Comparison of ENCODE assay signal across 16 cellular contexts in genomic region chr3:129970603-129971002, GRCh38. TPM values are rescaled to one million over a fixed set of nuclear protein-coding genes. Genes with fewer than 3 reads are reported as not detected.
DNase-seq lines count a peak whose midpoint lies in the region; ATAC-seq, FAIRE-seq and TF ChIP-seq lines count a peak whose summit lies in the region.
"Had no signal": no experiment of that assay in that cellular context is flagged by ENCODE, and none has a peak within 500 bp of the region (broad histone marks: within the 10 kb centered on the region; RNA-seq: fewer than 3 reads in every experiment).

No MANE protein-coding gene starts in this region.

- no peak for TF ChIP-seq CTCF in HEK293 (tag by site-specific recombination; IDR thresholded peaks at IDR 0.05)
- TF ChIP-seq CTCF in H1 (IDR thresholded peaks at IDR 0.05; ENCODE audit: control extremely low read depth in 1 of 3, insufficient read depth in 1 of 3, low read depth in 1 of 3, low read length in 3 of 3): no peak
- no peak for TF ChIP-seq CTCF in nephron progenitor cell (IDR thresholded peaks at IDR 0.05)
- no peak for TF ChIP-seq CTCF in heart right ventricle (IDR thresholded peaks at IDR 0.05)

- H3K4me1 ChIP-seq in HEK293 (ENCODE audit: control insufficient read depth, insufficient read depth, low read length) (no peaks in the 10 kb centered on the region), NT2/D1 (ENCODE audit: insufficient read depth, insufficient read length) (peaks cover 12% of the 10 kb centered on the region), H1 (replicated peaks in 1 of 4; ENCODE audit: control insufficient read depth in 3 of 4, insufficient read depth in 4 of 4, low read length in 3 of 4) (peaks cover 0 to 20% (median 11%) of the 10 kb centered on the region in 4 experiments; a peak in 5 of 7 replicates), mesendoderm (ENCODE audit: control insufficient read depth, low read depth, low read length) (no peaks in the 10 kb centered on the region), heart right ventricle (peaks cover 4 to 14% (median 13%) of the 10 kb centered on the region in 9 donors)

- no peak for TF ChIP-seq EP300 in H1 (IDR thresholded peaks at IDR 0.05; ENCODE audit: borderline replicate concordance in 1 of 2, low read depth in 2 of 2, low read length in 2 of 2)

- 28% methylated on average over 3 of the region's 3 CpGs; no CpG with 5 or more reads in 1 of the 2 experiments for WGBS in H1 (ENCODE audit: extremely low coverage in 1 of 2, insufficient coverage in 1 of 2, insufficient read length in 1 of 2, insufficient replicate concordance in 2 of 2, low coverage in 1 of 2, low lambda C conversion rate in 2 of 2, missing lambda C conversion rate in 1 of 2), 2 experiments
- 100% methylated on average over 1 of the region's 3 CpGs for WGBS in mesendoderm (ENCODE audit: extremely low coverage, insufficient coverage, low lambda C conversion rate)
- 88 to 89% methylated on average over 3 of the region's 3 CpGs for WGBS in heart right ventricle, 2 donors

- H3K56ac ChIP-seq in H1 (replicated peaks; ENCODE audit: insufficient read length, low read depth, low read length) (no peak overlapping the region), mesendoderm (ENCODE audit: low read length) (no peak overlapping the region)

- H3K9ac ChIP-seq in NT2/D1 (ENCODE audit: insufficient read length, low read depth) (peak overlapping the region; percentile 44), H1 (replicated peaks in 1 of 4; ENCODE audit: extremely low read depth in 1 of 4, low read depth in 3 of 4, low read length in 3 of 4) (no peak overlapping the region), mesendoderm (ENCODE audit: low read length) (no peak overlapping the region)
- H3K9ac ChIP-seq: BLaER1 treated with 17β-estradiol and CSF1 and Interleukin-3, amounts not matched to agents 10 nM and 100 nM had no signal

- no peak overlapping the region for H4K8ac ChIP-seq in H1 (ENCODE audit: extremely low read depth, insufficient read depth, low read length)
- H4K8ac ChIP-seq in mesendoderm (ENCODE audit: low read depth, low read length): no peak overlapping the region

- POLR2A ChIA-PET in HEK293 (lab: Yijun Ruan, JAX): no interaction called here
- POLR2A ChIA-PET in H1 (lab: Charles Lee; ENCODE audit: partially characterized antibody): interaction anchor here (1.4 kb wide), 1 partner anchor 16 kb away, joined by 6 read pairs; no protein-coding TSS in a partner anchor

- no peak overlapping the region for H2BK20ac ChIP-seq in H1 (ENCODE audit: low read length)

- H3K23ac ChIP-seq in H1 (ENCODE audit: insufficient read length) (no peak overlapping the region), mesendoderm (ENCODE audit: low read length) (no peak overlapping the region)

- H4K91ac ChIP-seq in H1 (replicated peaks; ENCODE audit: insufficient read length, low read length): no peak overlapping the region

- H2BK120ac ChIP-seq in H1 (replicated peaks; ENCODE audit: low read depth, low read length): no peak overlapping the region
- H2BK120ac ChIP-seq in mesendoderm (ENCODE audit: low read depth, low read length): no peak overlapping the region

- H3K4ac ChIP-seq in H1 (replicated peaks; ENCODE audit: insufficient read length, low read depth, low read length) (no peak overlapping the region), mesendoderm (ENCODE audit: low read depth, low read length) (no peak overlapping the region)

- peak overlapping the region; percentile 57 for H3K4me3 Mint-ChIP-seq in nephron progenitor cell
- H3K4me3 Mint-ChIP-seq: CD4-positive, alpha-beta memory T cell had no signal

- H3K27me3 ChIP-seq in NT2/D1 (ENCODE audit: insufficient read depth, insufficient read length) (peaks cover 56% of the 10 kb centered on the region), H1 (replicated peaks in 1 of 4; ENCODE audit: control insufficient read depth in 3 of 4, extremely low read depth in 1 of 4, insufficient read depth in 3 of 4, low read length in 3 of 4) (peaks cover 54 to 96% (median 90%) of the 10 kb centered on the region in 4 experiments), mesendoderm (ENCODE audit: insufficient read depth, low read length, poor library complexity) (peaks cover 32% of the 10 kb centered on the region), heart right ventricle (peaks cover 9 to 33% (median 26%) of the 10 kb centered on the region in 7 donors)

- no peak overlapping the region for H3K27ac ChIP-seq in HEK293 (ENCODE audit: extremely low read depth, low read depth, low read length)
- no peak overlapping the region for H3K27ac ChIP-seq in H1 (ENCODE audit: low read depth, low read length)
- no peak overlapping the region for H3K27ac ChIP-seq in mesendoderm (ENCODE audit: low read depth, low read length)
- no peak overlapping the region for H3K27ac ChIP-seq in heart right ventricle
- H3K27ac ChIP-seq: BLaER1 treated with 17β-estradiol and CSF1 and Interleukin-3, amounts not matched to agents 10 nM and 100 nM had no signal

- peak overlapping the region; percentile 24 for H3K27ac Mint-ChIP-seq in nephron progenitor cell

- no peak overlapping the region for H3K4me3 ChIP-seq in HEK293 (ENCODE audit: low read depth, low read length)
- no peak overlapping the region for H3K4me3 ChIP-seq in NT2/D1 (ENCODE audit: insufficient read length, low read depth)
- peak overlapping the region in 1 of 4 experiments; percentile 42; a peak in 1 of 8 replicates for H3K4me3 ChIP-seq in H1 (ENCODE audit: extremely low read depth in 1 of 4, insufficient read depth in 2 of 4, low read depth in 3 of 4, low read length in 4 of 4)
- H3K4me3 ChIP-seq in mesendoderm (ENCODE audit: low read length): no peak overlapping the region
- H3K4me3 ChIP-seq in heart right ventricle: no peak overlapping the region
- H3K4me3 ChIP-seq: BLaER1 treated with 17β-estradiol and CSF1 and Interleukin-3, amounts not matched to agents 10 nM and 100 nM had no signal

- no peaks in the 10 kb centered on the region for H3K36me3 Mint-ChIP-seq in nephron progenitor cell (ENCODE audit: low read depth)
- H3K36me3 Mint-ChIP-seq: CD4-positive, alpha-beta memory T cell had no signal

- peaks cover 46% of the 10 kb centered on the region for H3K27me3 Mint-ChIP-seq in nephron progenitor cell (ENCODE audit: low read depth, poor library complexity)

- H3K9me3 ChIP-seq in HEK293 (ENCODE audit: control insufficient read depth, insufficient read depth, low read depth, low read length): no peaks in the 10 kb centered on the region
- H3K9me3 ChIP-seq in NT2/D1 (ENCODE audit: insufficient read depth, low read length): no peaks in the 10 kb centered on the region
- no peaks in the 10 kb centered on the region for H3K9me3 ChIP-seq in H1 (ENCODE audit: insufficient read depth in 2 of 2, low read depth in 1 of 2, low read length in 1 of 2)
- H3K9me3 ChIP-seq in heart right ventricle: no peaks in the 10 kb centered on the region
- H3K9me3 ChIP-seq: BLaER1 treated with 17β-estradiol and CSF1 and Interleukin-3, amounts not matched to agents 10 nM and 100 nM had no signal

- peaks cover 66% of the 10 kb centered on the region for H3K4me1 Mint-ChIP-seq in nephron progenitor cell

- H3K4me2 ChIP-seq in H1 (ENCODE audit: insufficient read depth in 1 of 2, low read depth in 2 of 2, low read length in 2 of 2): peak overlapping the region; percentile 49 to 61; a peak in 2 of 4 replicates
- no peak overlapping the region for H3K4me2 ChIP-seq in mesendoderm (ENCODE audit: low read length)
- H3K4me2 ChIP-seq: BLaER1 treated with 17β-estradiol and CSF1 and Interleukin-3, amounts not matched to agents 10 nM and 100 nM had no signal

- H2BK15ac ChIP-seq in H1 (ENCODE audit: low read length) (no peak overlapping the region), mesendoderm (replicated peaks; ENCODE audit: low read depth) (no peak overlapping the region)

- DNase-seq in NT2/D1 (ENCODE audit: low read depth, low spot score): no peak
- DNase-seq in H1 (ENCODE audit: low read depth in 1 of 2, low spot score in 2 of 2): no peak
- no peak for DNase-seq in nephron progenitor cell
- no peak for DNase-seq in mesendoderm
- DNase-seq in heart right ventricle: no peak
- DNase-seq: ACHN; CD4-positive, alpha-beta memory T cell; DMS79; KBM-7 had no signal

- H2AK5ac ChIP-seq in H1 (ENCODE audit: low read depth, low read length) (no peak overlapping the region), mesendoderm (ENCODE audit: low read length) (no peak overlapping the region)

- no peaks in the 10 kb centered on the region for H3K9me3 Mint-ChIP-seq in nephron progenitor cell
- H3K9me3 Mint-ChIP-seq: CD4-positive, alpha-beta memory T cell had no signal

- H3K23me2 ChIP-seq in H1 (ENCODE audit: low read depth, low read length): peaks cover 7% of the 10 kb centered on the region; the same call in 1 of the 2 replicates

- H4K5ac ChIP-seq in H1 (ENCODE audit: insufficient read length, low read depth, low read length) (no peak overlapping the region), mesendoderm (ENCODE audit: low read length) (no peak overlapping the region)

- no peak overlapping the region for H2AFZ ChIP-seq in H1 (ENCODE audit: low read length)

- CTCF ChIA-PET in HEK293 (lab: Yijun Ruan, JAX): interaction anchor here (0.7 kb wide), 1 partner anchor 502 kb away, joined by 3 read pairs; no protein-coding TSS in a partner anchor
- CTCF ChIA-PET in H1 (lab: Charles Lee; ENCODE audit: partially characterized antibody): interaction anchor here (0.6 to 1.7 kb wide), 7 partner anchors 8 to 33 kb away, joined by 3 to 4 read pairs (median 3); no protein-coding TSS in a partner anchor

- no peak overlapping the region for H3K14ac ChIP-seq in H1 (ENCODE audit: insufficient read length)

- FAIRE-seq in H1 (lab: Jason Lieb, UNC): no peak
- FAIRE-seq: GM12891 had no signal

- intact Hi-C loops in heart right ventricle (cut with DNase I): no loop called here

- H4K20me1 ChIP-seq in H1 (replicated peaks in 1 of 2; ENCODE audit: control insufficient read depth in 1 of 2, insufficient read depth in 2 of 2, low read length in 2 of 2): peaks cover 3 to 25% of the 10 kb centered on the region in 2 experiments

- H3K79me2 ChIP-seq in H1 (ENCODE audit: control insufficient read depth in 1 of 2, insufficient read depth in 2 of 2, low read length in 2 of 2): no peaks in the 10 kb centered on the region
- no peaks in the 10 kb centered on the region for H3K79me2 ChIP-seq in mesendoderm (ENCODE audit: control insufficient read depth, insufficient read depth, low read length)

- ATAC-seq in heart right ventricle (no peak), GM21619 (IDR thresholded peaks at IDR 0.05; ENCODE audit: unreplicated experiment) (no peak)

- no peak for TF ChIP-seq RAD21 in H1 (IDR thresholded peaks at IDR 0.05 in 1 of 2, conservative IDR thresholded peaks at IDR 0.05 in 1 of 2; ENCODE audit: low read depth in 2 of 2, low read length in 2 of 2)

- H3K36me3 ChIP-seq in HEK293 (ENCODE audit: control insufficient read depth in 2 of 2, insufficient read depth in 1 of 2, low read length in 2 of 2) (no peaks in the 10 kb centered on the region), NT2/D1 (ENCODE audit: insufficient read depth, insufficient read length, low read length) (no peaks in the 10 kb centered on the region), H1 (ENCODE audit: control insufficient read depth in 2 of 4, insufficient read depth in 4 of 4, low read length in 3 of 4) (peaks cover 0 to 3% (median 0%) of the 10 kb centered on the region in 4 experiments; a peak in 1 of 8 replicates), mesendoderm (ENCODE audit: control insufficient read depth, insufficient read depth, low read length) (no peaks in the 10 kb centered on the region), heart right ventricle (no peaks in the 10 kb centered on the region)
- H3K36me3 ChIP-seq: BLaER1 treated with 17β-estradiol and CSF1 and Interleukin-3, amounts not matched to agents 10 nM and 100 nM had no signal

- no peak overlapping the region; the same call in 1 of the 2 replicates for H2BK12ac ChIP-seq in H1 (ENCODE audit: low read depth, low read length)

- H2BK5ac ChIP-seq in H1 (ENCODE audit: low read depth, low read length) (no peak overlapping the region), mesendoderm (ENCODE audit: low read length) (no peak overlapping the region)

- no peak for TF ChIP-seq POLR2A in H1 (IDR thresholded peaks at IDR 0.05; ENCODE audit: control extremely low read depth in 1 of 2, low read depth in 2 of 2, low read length in 2 of 2)

- H3K18ac ChIP-seq in H1 (ENCODE audit: extremely low read depth, low read length) (no peak overlapping the region), mesendoderm (ENCODE audit: low read length) (no peak overlapping the region)

- H3K79me1 ChIP-seq in H1 (ENCODE audit: low read depth, low read length) (no peaks in the 10 kb centered on the region), mesendoderm (ENCODE audit: low read length) (no peaks in the 10 kb centered on the region)

RNA-seq across cellular contexts. Expression of gene TRH, which starts 3.9 kb away (rescaled TPM):
- total RNA-seq in H1 (2021; fragmentation: NEBNext Ultra II Directional; extraction: Animal tissue kit (Norgen Biotek cat#: 25700)): not detected in 2 replicates
- polyA plus RNA-seq in H1 (2011; rRNA removed): 0.03 TPM in 1 of 2 replicates, not detected in the other
- not detected for polyA plus RNA-seq in H1 (2011; cell fraction: cytosol; rRNA removed)
- polyA plus RNA-seq in H1 (2011; cell fraction: nucleus; rRNA removed): 0.13 TPM
- polyA plus RNA-seq in H1 (2012, experiment 1 of 2): 0.14 to 0.22 TPM in 2 of 4 replicates, not detected in the others
- not detected for polyA plus RNA-seq in H1 (2012, experiment 2 of 2)
- polyA plus RNA-seq in H1 (2013, experiment 1 of 2): 0.08 TPM
- 0.17 TPM for polyA plus RNA-seq in H1 (2013, experiment 2 of 2)
- not detected in 2 replicates for polyA minus RNA-seq in H1 (2011; rRNA and poly(A)+ RNA removed)
- not detected for polyA minus RNA-seq in H1 (2011; cell fraction: cytosol; rRNA and poly(A)+ RNA removed)
- polyA minus RNA-seq in H1 (2011; cell fraction: nucleus; rRNA and poly(A)+ RNA removed): not detected
- polyA plus RNA-seq in mesendoderm (2013, experiment 1 of 2): 1.5 TPM
- 1.4 TPM for polyA plus RNA-seq in mesendoderm (2013, experiment 2 of 2)
- total RNA-seq in heart right ventricle: under 1 TPM in 1 of 10 donors, not detected in 9; 0.28 TPM
- polyA plus RNA-seq in heart right ventricle: under 1 TPM in 1 of 2 donors, not detected in 1; 0.01 TPM
- total RNA-seq: A172; CD4-positive, alpha-beta memory T cell; G401; HT1080 had no signal
- polyA plus RNA-seq: CD4-positive, alpha-beta memory T cell had no signal
